In genomic region chr17:21287703-21288449, GRCh38 we compare ENCODE assay signal across 2 cellular contexts.
TF ChIP-seq lines count a peak whose summit lies in the region.

No MANE protein-coding gene starts in this region.

TF ChIP-seq in GM12891, 5 proteins besides CTCF, POLR2A, EP300 and RAD21 (continued from another document):
- TF ChIP-seq POU2F2 (IDR thresholded peaks at IDR 0.05; ENCODE audit: low read depth, low read length) (no peak), SPI1 (IDR thresholded peaks at IDR 0.05; ENCODE audit: low read depth, low read length) (no peak)

TF ChIP-seq in H1, 55 proteins besides CTCF, POLR2A, EP300 and RAD21:
- TF ChIP-seq CHD7 (IDR thresholded peaks at IDR 0.05; ENCODE audit: insufficient replicate concordance, low read length) (no peak), POLR2AphosphoS5 (IDR thresholded peaks at IDR 0.05; ENCODE audit: low read depth, low read length) (no peak), TCF12 (IDR thresholded peaks at IDR 0.05; ENCODE audit: low read depth, low read length) (no peak), CEBPB (IDR thresholded peaks at IDR 0.05; ENCODE audit: low read depth, low read length) (no peak), HDAC6 (IDR thresholded peaks at IDR 0.05; ENCODE audit: low read depth, low read length) (no peak)
